ENCODE assay signal across 23 cellular contexts in the genomic region with DNA sequence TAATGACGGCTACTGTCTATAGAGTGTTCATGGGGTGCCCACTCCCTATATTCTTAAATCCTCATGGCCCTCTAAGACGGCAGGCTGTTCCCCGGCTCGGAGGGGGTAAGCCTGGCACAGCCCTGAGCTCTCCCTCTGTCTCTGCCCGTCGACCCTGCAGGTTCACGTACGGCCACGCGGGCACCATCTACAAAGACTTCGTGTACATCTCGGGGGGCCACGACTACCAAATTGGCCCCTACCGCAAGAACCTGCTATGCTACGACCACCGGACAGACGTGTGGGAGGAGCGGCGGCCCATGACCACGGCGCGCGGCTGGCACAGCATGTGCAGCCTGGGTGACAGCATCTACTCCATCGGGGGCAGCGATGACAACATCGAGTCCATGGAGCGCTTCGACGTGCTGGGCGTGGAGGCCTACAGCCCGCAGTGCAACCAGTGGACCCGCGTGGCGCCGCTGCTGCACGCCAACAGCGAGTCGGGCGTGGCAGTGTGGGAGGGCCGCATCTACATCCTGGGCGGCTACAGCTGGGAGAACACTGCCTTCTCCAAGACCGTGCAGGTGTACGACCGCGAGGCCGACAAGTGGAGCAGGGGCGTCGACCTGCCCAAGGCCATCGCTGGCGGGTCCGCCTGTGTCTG. TPM values are rescaled to one million over a fixed set of nuclear protein-coding genes. Genes with fewer than 3 reads are reported as not detected.
DNase-seq lines count a peak whose midpoint lies in the region; ATAC-seq, FAIRE-seq and TF ChIP-seq lines count a peak whose summit lies in the region.
"Had no signal": no experiment of that assay in that cellular context is flagged by ENCODE, and none has a peak within 500 bp of the region (broad histone marks: within the 10 kb centered on the region; RNA-seq: fewer than 3 reads in every experiment).

No MANE protein-coding gene starts in this region.

- no peaks in the 10 kb centered on the region for H3K9me2 ChIP-seq in OCI-LY7 (ENCODE audit: insufficient read depth, low read length)

- H2AFZ ChIP-seq in HepG2 (ENCODE audit: low read length) (no peak overlapping the region), GM12878 (ENCODE audit: control insufficient read depth, low read depth, low read length) (no peak overlapping the region), OCI-LY7 (ENCODE audit: low read length) (no peak overlapping the region)
- H2AFZ ChIP-seq: GM23338 had no signal

- POLR2A ChIA-PET in HepG2 (lab: Yijun Ruan, JAX) (no interaction called here), GM12878 (lab: Charles Lee) (no interaction called here), OCI-LY7 (lab: Charles Lee) (no interaction called here)

- no peaks in the 10 kb centered on the region for H3K9me3 ChIP-seq in HepG2 (ENCODE audit: low read length)
- H3K9me3 ChIP-seq in right lobe of liver: no peaks in the 10 kb centered on the region
- no peaks in the 10 kb centered on the region for H3K9me3 ChIP-seq in GM12878 (replicated peaks; ENCODE audit: control insufficient read depth, insufficient read depth, low read length)
- H3K9me3 ChIP-seq in kidney (ENCODE audit: control insufficient read depth in 1 of 2, low read length in 2 of 2): no peaks in the 10 kb centered on the region
- H3K9me3 ChIP-seq in spleen: no peaks in the 10 kb centered on the region
- H3K9me3 ChIP-seq in OCI-LY7 (ENCODE audit: low read length): no peaks in the 10 kb centered on the region

- H4K20me1 ChIP-seq in HepG2 (ENCODE audit: insufficient read depth, low read length) (no peaks in the 10 kb centered on the region), GM12878 (ENCODE audit: control insufficient read depth, insufficient read depth) (no peaks in the 10 kb centered on the region), OCI-LY7 (ENCODE audit: insufficient read depth, low read length) (no peaks in the 10 kb centered on the region)

- H3K27me3 ChIP-seq in HepG2 (ENCODE audit: control insufficient read depth in 1 of 2, insufficient read depth in 2 of 2, low read length in 2 of 2) (no peaks in the 10 kb centered on the region), right lobe of liver (no peaks in the 10 kb centered on the region), GM12878 (replicated peaks in 1 of 2; ENCODE audit: control insufficient read depth in 2 of 2, insufficient read depth in 2 of 2, low read length in 1 of 2) (no peaks in the 10 kb centered on the region), spleen (replicated peaks in 1 of 7) (no peaks in the 10 kb centered on the region)

- TF ChIP-seq EP300 in HepG2 (IDR thresholded peaks at IDR 0.05; ENCODE audit: low read depth in 2 of 2, low read length in 2 of 2) (no peak), HepG2 (CRISPR knock-in tag; IDR thresholded peaks at IDR 0.05; ENCODE audit: borderline replicate concordance) (no peak), GM12878 (IDR thresholded peaks at IDR 0.05; ENCODE audit: borderline replicate concordance in 1 of 2, control insufficient read depth in 1 of 2, low read depth in 2 of 2, low read length in 2 of 2) (no peak)

- TF ChIP-seq RAD21 in HepG2 (CRISPR knock-in tag; IDR thresholded peaks at IDR 0.05) (no peak), GM12878 (IDR thresholded peaks at IDR 0.05; ENCODE audit: insufficient read depth, low read depth, low read length) (no peak)

- no peak for ATAC-seq in HepG2
- no peak for ATAC-seq in right lobe of liver
- no peak for ATAC-seq in GM12878
- no peak for ATAC-seq in GM18498 (IDR thresholded peaks at IDR 0.05; ENCODE audit: unreplicated experiment)
- ATAC-seq: GM23338 had no signal

- 96% methylated on average over 51 of the region's 51 CpGs for WGBS in HepG2 (ENCODE audit: low lambda C conversion rate)
- 97% methylated on average over 6 of the region's 51 CpGs for WGBS in right lobe of liver (ENCODE audit: insufficient coverage, low coverage, low lambda C conversion rate, missing lambda C conversion rate)
- 97% methylated on average over 51 of the region's 51 CpGs for WGBS in GM12878 (ENCODE audit: insufficient coverage, insufficient replicate concordance, low lambda C conversion rate, missing lambda C conversion rate)
- WGBS in spleen, 5 donors: 94 to 97% (median 96%) methylated on average over 34 to 51 of the region's 51 CpGs

- no peak overlapping the region for H3K9ac ChIP-seq in HepG2 (ENCODE audit: insufficient read depth, low read depth, low read length)
- no peak overlapping the region for H3K9ac ChIP-seq in GM12878 (ENCODE audit: control insufficient read depth, insufficient read depth, low read length)
- H3K9ac ChIP-seq in kidney (ENCODE audit: low read length in 2 of 2): no peak overlapping the region

- no TSS peak for BruUV-seq in HepG2 (replicated peaks; lab: Mats Ljungman, UMichigan)
- no TSS peak for BruUV-seq in GM12878 (replicated peaks; lab: Mats Ljungman, UMichigan)
- BruUV-seq in OCI-LY7 (replicated peaks; lab: Mats Ljungman, UMichigan): no TSS peak

- no peaks in the 10 kb centered on the region for H3K79me2 ChIP-seq in HepG2 (ENCODE audit: insufficient read depth, low read length)
- H3K79me2 ChIP-seq in GM12878 (ENCODE audit: control insufficient read depth, insufficient read depth, low read length): peaks cover 3% of the 10 kb centered on the region
- H3K79me2 ChIP-seq in OCI-LY7 (ENCODE audit: insufficient read depth, low read depth, low read length): no peaks in the 10 kb centered on the region

- RAD21 ChIA-PET in GM12878 (lab: Charles Lee; ENCODE audit: unreplicated experiment): no interaction called here

- TF ChIP-seq POLR2A in HepG2 (IDR thresholded peaks at IDR 0.05; ENCODE audit: insufficient read depth in 1 of 2, low read depth in 2 of 2, low read length in 2 of 2) (no peak), right lobe of liver (IDR thresholded peaks at IDR 0.05) (no peak), GM12878 (IDR thresholded peaks at IDR 0.05; ENCODE audit: low read depth, low read length) (peak; percentile 20; the same call in 1 of the 2 replicates), spleen (IDR thresholded peaks at IDR 0.05) (no peak)

- H3K4me2 ChIP-seq in HepG2 (ENCODE audit: low read depth, low read length) (no peak overlapping the region), GM12878 (ENCODE audit: control insufficient read depth, insufficient read depth) (no peak overlapping the region), OCI-LY7 (ENCODE audit: low read length) (no peak overlapping the region)
- H3K4me2 ChIP-seq: GM23338 had no signal

- peaks cover 27 to 73% of the 10 kb centered on the region in 2 experiments for H3K36me3 ChIP-seq in HepG2 (replicated peaks in 1 of 2; ENCODE audit: control insufficient read depth in 1 of 2, insufficient read depth in 2 of 2, low read length in 2 of 2)
- peaks cover 0 to 70% (median 49%) of the 10 kb centered on the region in 4 donors for H3K36me3 ChIP-seq in right lobe of liver
- H3K36me3 ChIP-seq in GM12878 (ENCODE audit: control insufficient read depth in 2 of 2, insufficient read depth in 2 of 2, low read length in 1 of 2): peaks cover 31 to 39% of the 10 kb centered on the region in 2 experiments
- peaks cover 46 to 90% of the 10 kb centered on the region in 2 donors for H3K36me3 ChIP-seq in kidney (ENCODE audit: control insufficient read depth in 1 of 2, insufficient read depth in 2 of 2, low read length in 2 of 2)
- H3K36me3 ChIP-seq in spleen: peaks cover 11 to 100% (median 85%) of the 10 kb centered on the region in 6 donors
- H3K36me3 ChIP-seq in OCI-LY7 (ENCODE audit: insufficient read depth, low read length): peaks cover 97% of the 10 kb centered on the region

- no peak for TF ChIP-seq CTCF in HepG2 (CRISPR knock-in tag; IDR thresholded peaks at IDR 0.05)
- no peak for TF ChIP-seq CTCF in right lobe of liver (IDR thresholded peaks at IDR 0.05)
- TF ChIP-seq CTCF in GM12878 (IDR thresholded peaks at IDR 0.05 in 2 of 3, conservative IDR thresholded peaks at IDR 0.05 in 1 of 3; ENCODE audit: control insufficient read depth in 2 of 3, extremely low read depth in 1 of 3, insufficient read depth in 1 of 3, low read depth in 3 of 3, low read length in 3 of 3): no peak
- no peak for TF ChIP-seq CTCF in kidney (IDR thresholded peaks at IDR 0.05; ENCODE audit: borderline replicate concordance, extremely low read depth, insufficient read depth)
- no peak for TF ChIP-seq CTCF in spleen (IDR thresholded peaks at IDR 0.05 in 8 of 11, conservative IDR thresholded peaks at IDR 0.05 in 3 of 11)
- no peak for TF ChIP-seq CTCF in OCI-LY7 (conservative IDR thresholded peaks at IDR 0.05; ENCODE audit: low read length)

- intact Hi-C loops in HepG2 (cut with micrococcal nuclease; ENCODE audit: unreplicated experiment) (no loop called here), right lobe of liver (cut with DNase I) (no loop called here), GM12878 (cut with micrococcal nuclease; ENCODE audit: unreplicated experiment) (loop anchor here (2.0 kb wide), 1 partner anchor 39 kb away; no protein-coding TSS in a partner anchor), kidney (cut with DNase I) (no loop called here), spleen (cut with DNase I; ENCODE audit: low total_unique reads) (no loop called here), OCI-LY7 (cut with micrococcal nuclease; ENCODE audit: unreplicated experiment) (no loop called here)

- SMC1A ChIA-PET in GM12878 (lab: Charles Lee; ENCODE audit: uncharacterized antibody, unreplicated experiment): interaction anchor here (1.9 kb wide), 1 partner anchor 8 kb away, joined by 7 read pairs; no protein-coding TSS in a partner anchor

- in situ Hi-C loops in HepG2 (cut with HindIII; ENCODE audit: extremely low pct_ligation_motif_present, low pct_unique_long_range_greater_than_20kb) (no loop called here), GM12878 (cut with MboI) (no loop called here)

- no peak overlapping the region for H3K4me3 ChIP-seq in HepG2 (replicated peaks in 1 of 3; ENCODE audit: insufficient read depth in 1 of 3, low read depth in 2 of 3, low read length in 3 of 3)
- no peak overlapping the region for H3K4me3 ChIP-seq in right lobe of liver
- no peak overlapping the region for H3K4me3 ChIP-seq in GM12878
- no peak overlapping the region for H3K4me3 ChIP-seq in kidney (ENCODE audit: low read length in 2 of 2)
- H3K4me3 ChIP-seq in spleen: no peak overlapping the region
- H3K4me3 ChIP-seq in OCI-LY7 (ENCODE audit: low read depth, low read length, poor library complexity, severe bottlenecking): no peak overlapping the region
- H3K4me3 ChIP-seq: GM23338 had no signal

- CTCF ChIA-PET in HepG2 (lab: Yijun Ruan, JAX; ENCODE audit: low intra/inter-chr PET ratio, low total read pairs) (no interaction called here), GM12878 (lab: Yijun Ruan, JAX) (interaction anchor here (4.8 to 5.2 kb wide), 2 partner anchors 11 to 64 kb away, joined by 38 to 50 read pairs; no protein-coding TSS in a partner anchor), OCI-LY7 (lab: Charles Lee; ENCODE audit: unreplicated experiment) (no interaction called here)

- no peak for FAIRE-seq in HepG2 (lab: Jason Lieb, UNC)
- no peak for FAIRE-seq in GM12878 (lab: Jason Lieb, UNC)
- no peak for FAIRE-seq in kidney (lab: Jason Lieb, UNC)
- FAIRE-seq: GM12891, GM18507, H54 had no signal

- H3K4me1 ChIP-seq in HepG2 (ENCODE audit: insufficient read depth, low read length) (no peaks in the 10 kb centered on the region), right lobe of liver (peaks cover 0 to 13% (median 5%) of the 10 kb centered on the region in 4 donors), GM12878 (ENCODE audit: control insufficient read depth, insufficient read depth, low read length) (peaks cover 24% of the 10 kb centered on the region), kidney (ENCODE audit: control insufficient read depth in 1 of 2, insufficient read depth in 1 of 2, low read depth in 1 of 2, low read length in 2 of 2) (no peaks in the 10 kb centered on the region), spleen (peaks cover 5 to 50% (median 28%) of the 10 kb centered on the region in 6 donors), OCI-LY7 (ENCODE audit: insufficient read depth, low read length, poor library complexity, severe bottlenecking) (peaks cover 32% of the 10 kb centered on the region)

- H3K27ac ChIP-seq in HepG2 (ENCODE audit: extremely low read length, insufficient read depth, low read length): no peak overlapping the region
- no peak overlapping the region for H3K27ac ChIP-seq in right lobe of liver
- H3K27ac ChIP-seq in GM12878 (ENCODE audit: control insufficient read depth, insufficient read depth): no peak overlapping the region
- H3K27ac ChIP-seq in kidney (ENCODE audit: low read depth in 2 of 2, low read length in 2 of 2): no peak overlapping the region
- no peak overlapping the region for H3K27ac ChIP-seq in spleen
- H3K27ac ChIP-seq in OCI-LY7 (ENCODE audit: low read depth, low read length, poor library complexity, severe bottlenecking): no peak overlapping the region

- DNase-seq in HepG2 (ENCODE audit: low spot score) (no peak), right lobe of liver (no peak), GM12878 (ENCODE audit: low read depth, low spot score) (no peak), kidney (peak; percentile 71), spleen (peak; percentile 71), OCI-LY7 (ENCODE audit: low spot score) (no peak), ecto neural progenitor cell (ENCODE audit: low spot score) (no peak)
- DNase-seq: 8988T; C1 segment of cervical spinal cord; CD4-positive, CD25-positive, alpha-beta regulatory T cell; CD8-positive, alpha-beta memory T cell; COR-L47; DMS 273 treated with DMSO at 0.1 percent for 48 hours; DMS53; DND-41; EL; HCEC 1CT; HFFc6 had no signal

RNA-seq across cellular contexts. Expression of gene KLHL36, which starts 13.2 kb away (rescaled TPM):
- total RNA-seq in HepG2 (2016; rRNA removed; fragmentation: Illumina TruSeq; extraction: Trizol) (23.6 and 24.3 TPM in 2 replicates), right lobe of liver (10 to 100 TPM; 20.1 to 31.3 (median 21.9) TPM), GM12878 (2014; rRNA removed) (36.4 and 38.2 TPM in 2 replicates), GM12878 (2014; rRNA removed; fragmentation: Illumina TruSeq; extraction: Trizol) (16.2 and 16.7 TPM in 2 replicates), GM12878 (2021) (45.3 and 45.4 TPM in 2 replicates), kidney (76.6 TPM), spleen (10 to 100 TPM; 63.8 to 93.6 (median 73.6) TPM), OCI-LY7 (2022) (66.1 and 69.0 TPM in 2 replicates)
- 5.2 and 5.7 TPM in 2 replicates for total RNA-seq in HepG2 (2016; cell fraction: cytosol; rRNA removed; fragmentation: Illumina TruSeq; extraction: Trizol; ENCODE audit: low read depth)
- total RNA-seq in HepG2 (2016; cell fraction: insoluble cytoplasmic fraction; rRNA removed; fragmentation: Illumina TruSeq; extraction: Trizol): 19.7 and 25.5 TPM in 2 replicates
- 13.6 and 13.8 TPM in 2 replicates for total RNA-seq in HepG2 (2016; cell fraction: membrane; rRNA removed; fragmentation: Illumina TruSeq; extraction: Trizol)
- total RNA-seq in HepG2 (2016; cell fraction: nucleus; rRNA removed; fragmentation: Illumina TruSeq; extraction: Trizol): 19.3 and 23.7 TPM in 2 replicates
- polyA plus RNA-seq in HepG2 (2011; rRNA removed) (26.0 and 34.9 TPM in 2 replicates), GM12878 (2011; rRNA removed) (19.6 and 26.4 TPM in 2 replicates), GM12878 (2014; fragmentation: Illumina TruSeq; extraction: Trizol) (14.1 and 14.3 TPM in 2 replicates), GM12878 (2014; fragmentation: Nextera tagmentation; extraction: Ambion mirVana) (1 to 10 TPM; 2.6 to 2.7 TPM), GM12878 (2014; rRNA removed) (35.0 and 37.5 TPM in 2 replicates), GM12878 (2016; fragmentation: Nextera tagmentation; extraction: Ambion mirVana) (10 to 100 TPM; 12.9 to 16.8 TPM), kidney (ENCODE audit: insufficient read depth, low read depth, low replicate concordance) (13.7 TPM), spleen (10 to 100 TPM; 17.8 to 32.7 (median 24.8) TPM)
- 19.5 and 24.5 TPM in 2 replicates for polyA plus RNA-seq in HepG2 (2011; cell fraction: cytosol; rRNA removed)
- 101 and 113 TPM in 2 replicates for polyA plus RNA-seq in HepG2 (2011; cell fraction: nucleus; rRNA removed)
- polyA plus RNA-seq in HepG2 (2012): 13.5 and 16.7 TPM in 2 replicates
- polyA plus RNA-seq in HepG2 (2016; cell fraction: cytosol; fragmentation: Illumina TruSeq; extraction: Trizol; ENCODE audit: low read depth): 3.3 and 4.5 TPM in 2 replicates
- polyA plus RNA-seq in HepG2 (2016; cell fraction: insoluble cytoplasmic fraction; fragmentation: Illumina TruSeq; extraction: Trizol; ENCODE audit: low read depth): 12.0 and 13.5 TPM in 2 replicates
- 5.3 and 6.0 TPM in 2 replicates for polyA plus RNA-seq in HepG2 (2016; cell fraction: membrane; fragmentation: Illumina TruSeq; extraction: Trizol; ENCODE audit: low read depth)
- polyA plus RNA-seq in HepG2 (2016; cell fraction: nucleus; fragmentation: Illumina TruSeq; extraction: Trizol; ENCODE audit: insufficient read depth, low read depth): 30.5 and 31.5 TPM in 2 replicates
- 18.8 and 92.4 TPM in 2 replicates for polyA minus RNA-seq in HepG2 (2011; rRNA and poly(A)+ RNA removed; ENCODE audit: low replicate concordance)
- 32.9 and 39.6 TPM in 2 replicates for polyA minus RNA-seq in HepG2 (2011; cell fraction: cytosol; rRNA and poly(A)+ RNA removed)
- 40.4 and 48.1 TPM in 2 replicates for polyA minus RNA-seq in HepG2 (2011; cell fraction: nucleus; rRNA and poly(A)+ RNA removed)
- total RNA-seq in GM12878 (2013; cell fraction: nucleolus; rRNA removed): 89.6 and 93.8 TPM in 2 replicates
- polyA plus RNA-seq in GM12878 (2011; ENCODE audit: low read depth): 12.7 TPM
- polyA plus RNA-seq in GM12878 (2011; cell fraction: cytosol; rRNA removed): 30.1 and 37.2 TPM in 2 replicates
- polyA plus RNA-seq in GM12878 (2011; cell fraction: nucleus; rRNA removed): 76.3 and 77.8 TPM in 2 replicates
- polyA plus RNA-seq in GM12878 (2012): 28.5 and 29.3 TPM in 2 replicates
- polyA minus RNA-seq in GM12878 (2011; rRNA and poly(A)+ RNA removed): 40.7 and 65.6 TPM in 2 replicates
- polyA minus RNA-seq in GM12878 (2011; cell fraction: cytosol; rRNA and poly(A)+ RNA removed): 17.5 and 25.8 TPM in 2 replicates
- polyA minus RNA-seq in GM12878 (2011; cell fraction: nucleus; rRNA and poly(A)+ RNA removed): 26.0 and 37.4 TPM in 2 replicates
- total RNA-seq in OCI-LY7 (2014; rRNA removed; shearing (Covaris generic)): 50.1 and 58.9 TPM in 2 replicates

RNA-seq across cellular contexts. Expression of gene USP10, which starts 38.3 kb away (rescaled TPM):
- total RNA-seq in HepG2 (2016; rRNA removed; fragmentation: Illumina TruSeq; extraction: Trizol): 79.1 and 97.6 TPM in 2 replicates
- total RNA-seq in HepG2 (2016; cell fraction: cytosol; rRNA removed; fragmentation: Illumina TruSeq; extraction: Trizol; ENCODE audit: low read depth): 57.5 and 62.5 TPM in 2 replicates
- 76.4 and 87.1 TPM in 2 replicates for total RNA-seq in HepG2 (2016; cell fraction: insoluble cytoplasmic fraction; rRNA removed; fragmentation: Illumina TruSeq; extraction: Trizol)
- 73.6 and 81.2 TPM in 2 replicates for total RNA-seq in HepG2 (2016; cell fraction: membrane; rRNA removed; fragmentation: Illumina TruSeq; extraction: Trizol)
- 78.0 and 88.2 TPM in 2 replicates for total RNA-seq in HepG2 (2016; cell fraction: nucleus; rRNA removed; fragmentation: Illumina TruSeq; extraction: Trizol)
- polyA plus RNA-seq in HepG2 (2011; rRNA removed): 114 and 122 TPM in 2 replicates
- 68.7 and 92.2 TPM in 2 replicates for polyA plus RNA-seq in HepG2 (2011; cell fraction: cytosol; rRNA removed)
- polyA plus RNA-seq in HepG2 (2011; cell fraction: nucleus; rRNA removed): 127 and 143 TPM in 2 replicates
- 65.1 and 93.3 TPM in 2 replicates for polyA plus RNA-seq in HepG2 (2012)
- 17.7 and 17.8 TPM in 2 replicates for polyA plus RNA-seq in HepG2 (2016; cell fraction: cytosol; fragmentation: Illumina TruSeq; extraction: Trizol; ENCODE audit: low read depth)
- polyA plus RNA-seq in HepG2 (2016; cell fraction: insoluble cytoplasmic fraction; fragmentation: Illumina TruSeq; extraction: Trizol; ENCODE audit: low read depth): 102 and 128 TPM in 2 replicates
- polyA plus RNA-seq in HepG2 (2016; cell fraction: membrane; fragmentation: Illumina TruSeq; extraction: Trizol; ENCODE audit: low read depth): 41.4 and 44.1 TPM in 2 replicates
- polyA plus RNA-seq in HepG2 (2016; cell fraction: nucleus; fragmentation: Illumina TruSeq; extraction: Trizol; ENCODE audit: insufficient read depth, low read depth): 118 and 120 TPM in 2 replicates
- polyA minus RNA-seq in HepG2 (2011; rRNA and poly(A)+ RNA removed; ENCODE audit: low replicate concordance): 349 and 427 TPM in 2 replicates
- 64.3 and 66.8 TPM in 2 replicates for polyA minus RNA-seq in HepG2 (2011; cell fraction: cytosol; rRNA and poly(A)+ RNA removed)
- 118 TPM in 2 replicates for polyA minus RNA-seq in HepG2 (2011; cell fraction: nucleus; rRNA and poly(A)+ RNA removed)
- total RNA-seq in right lobe of liver: 10 to 100 TPM; 41.5 to 53.2 (median 44.6) TPM
- 199 and 215 TPM in 2 replicates for total RNA-seq in GM12878 (2013; cell fraction: nucleolus; rRNA removed)
- total RNA-seq in GM12878 (2014; rRNA removed): 70.7 and 77.3 TPM in 2 replicates
- 80.8 and 85.2 TPM in 2 replicates for total RNA-seq in GM12878 (2014; rRNA removed; fragmentation: Illumina TruSeq; extraction: Trizol)
- 119 and 122 TPM in 2 replicates for total RNA-seq in GM12878 (2021)
- 47.5 TPM for polyA plus RNA-seq in GM12878 (2011; ENCODE audit: low read depth)
- polyA plus RNA-seq in GM12878 (2011; rRNA removed): 74.7 and 125 TPM in 2 replicates
- 121 and 122 TPM in 2 replicates for polyA plus RNA-seq in GM12878 (2011; cell fraction: cytosol; rRNA removed)
- polyA plus RNA-seq in GM12878 (2011; cell fraction: nucleus; rRNA removed): 109 and 126 TPM in 2 replicates
- polyA plus RNA-seq in GM12878 (2012): 67.1 and 71.5 TPM in 2 replicates
- 133 and 198 TPM in 2 replicates for polyA plus RNA-seq in GM12878 (2014; fragmentation: Illumina TruSeq; extraction: Trizol)
- 10 to 100 TPM; 46.1 to 47.7 TPM for polyA plus RNA-seq in GM12878 (2014; fragmentation: Nextera tagmentation; extraction: Ambion mirVana)
- polyA plus RNA-seq in GM12878 (2014; rRNA removed): 87.5 and 87.9 TPM in 2 replicates
- 100 to 1,000 TPM; 143 to 160 TPM for polyA plus RNA-seq in GM12878 (2016; fragmentation: Nextera tagmentation; extraction: Ambion mirVana)
- polyA minus RNA-seq in GM12878 (2011; rRNA and poly(A)+ RNA removed): 227 and 233 TPM in 2 replicates
- polyA minus RNA-seq in GM12878 (2011; cell fraction: cytosol; rRNA and poly(A)+ RNA removed): 47.4 and 71.6 TPM in 2 replicates
- 39.7 and 77.1 TPM in 2 replicates for polyA minus RNA-seq in GM12878 (2011; cell fraction: nucleus; rRNA and poly(A)+ RNA removed)
- 79.5 TPM for total RNA-seq in kidney
- 36.8 TPM for polyA plus RNA-seq in kidney (ENCODE audit: insufficient read depth, low read depth, low replicate concordance)
- 100 to 1,000 TPM in 1 of 7 donors, 10 to 100 TPM in 6; 76.7 to 105 (median 87.7) TPM for total RNA-seq in spleen
- 10 to 100 TPM; 28.1 to 36.5 (median 36.3) TPM for polyA plus RNA-seq in spleen
- 65.9 and 69.8 TPM in 2 replicates for total RNA-seq in OCI-LY7 (2014; rRNA removed; shearing (Covaris generic))
- 134 and 135 TPM in 2 replicates for total RNA-seq in OCI-LY7 (2022)

RNA-seq across cellular contexts. Expression of gene COTL1, which starts 43.7 kb away (rescaled TPM):
- total RNA-seq in HepG2 (2016; rRNA removed; fragmentation: Illumina TruSeq; extraction: Trizol) (8.6 and 8.7 TPM in 2 replicates), right lobe of liver (10 to 100 TPM; 12.4 to 51.0 (median 18.6) TPM), GM12878 (2014; rRNA removed) (417 and 464 TPM in 2 replicates), GM12878 (2014; rRNA removed; fragmentation: Illumina TruSeq; extraction: Trizol) (241 and 279 TPM in 2 replicates), GM12878 (2021) (675 and 688 TPM in 2 replicates), kidney (122 TPM), spleen (100 to 1,000 TPM; 284 to 655 (median 457) TPM), OCI-LY7 (2022) (214 and 232 TPM in 2 replicates)
- total RNA-seq in HepG2 (2016; cell fraction: cytosol; rRNA removed; fragmentation: Illumina TruSeq; extraction: Trizol; ENCODE audit: low read depth): 5.8 and 8.7 TPM in 2 replicates
- 7.3 and 9.2 TPM in 2 replicates for total RNA-seq in HepG2 (2016; cell fraction: insoluble cytoplasmic fraction; rRNA removed; fragmentation: Illumina TruSeq; extraction: Trizol)
- 14.0 and 18.2 TPM in 2 replicates for total RNA-seq in HepG2 (2016; cell fraction: membrane; rRNA removed; fragmentation: Illumina TruSeq; extraction: Trizol)
- 3.7 and 4.3 TPM in 2 replicates for total RNA-seq in HepG2 (2016; cell fraction: nucleus; rRNA removed; fragmentation: Illumina TruSeq; extraction: Trizol)
- polyA plus RNA-seq in HepG2 (2011; rRNA removed) (9.7 and 16.9 TPM in 2 replicates), GM12878 (2011; rRNA removed) (136 and 205 TPM in 2 replicates), GM12878 (2014; fragmentation: Illumina TruSeq; extraction: Trizol) (257 and 493 TPM in 2 replicates), GM12878 (2014; fragmentation: Nextera tagmentation; extraction: Ambion mirVana) (100 to 1,000 TPM; 140 to 235 TPM), GM12878 (2014; rRNA removed) (382 and 423 TPM in 2 replicates), GM12878 (2016; fragmentation: Nextera tagmentation; extraction: Ambion mirVana) (100 to 1,000 TPM; 146 to 894 TPM), kidney (ENCODE audit: insufficient read depth, low read depth, low replicate concordance) (136 TPM), spleen (100 to 1,000 TPM; 298 to 449 (median 303) TPM)
- 8.5 and 16.0 TPM in 2 replicates for polyA plus RNA-seq in HepG2 (2011; cell fraction: cytosol; rRNA removed)
- 5.1 and 7.3 TPM in 2 replicates for polyA plus RNA-seq in HepG2 (2011; cell fraction: nucleus; rRNA removed)
- 8.5 and 17.2 TPM in 2 replicates for polyA plus RNA-seq in HepG2 (2012)
- 15.3 and 18.5 TPM in 2 replicates for polyA plus RNA-seq in HepG2 (2016; cell fraction: cytosol; fragmentation: Illumina TruSeq; extraction: Trizol; ENCODE audit: low read depth)
- 17.5 and 21.2 TPM in 2 replicates for polyA plus RNA-seq in HepG2 (2016; cell fraction: insoluble cytoplasmic fraction; fragmentation: Illumina TruSeq; extraction: Trizol; ENCODE audit: low read depth)
- 23.1 and 28.6 TPM in 2 replicates for polyA plus RNA-seq in HepG2 (2016; cell fraction: membrane; fragmentation: Illumina TruSeq; extraction: Trizol; ENCODE audit: low read depth)
- polyA plus RNA-seq in HepG2 (2016; cell fraction: nucleus; fragmentation: Illumina TruSeq; extraction: Trizol; ENCODE audit: insufficient read depth, low read depth): 10.8 and 11.4 TPM in 2 replicates
- 13.8 and 51.4 TPM in 2 replicates for polyA minus RNA-seq in HepG2 (2011; rRNA and poly(A)+ RNA removed; ENCODE audit: low replicate concordance)
- polyA minus RNA-seq in HepG2 (2011; cell fraction: cytosol; rRNA and poly(A)+ RNA removed): 3.7 and 9.1 TPM in 2 replicates
- polyA minus RNA-seq in HepG2 (2011; cell fraction: nucleus; rRNA and poly(A)+ RNA removed): 3.7 and 4.8 TPM in 2 replicates
- 94.3 and 106 TPM in 2 replicates for total RNA-seq in GM12878 (2013; cell fraction: nucleolus; rRNA removed)
- polyA plus RNA-seq in GM12878 (2011; ENCODE audit: low read depth): 255 TPM
- 261 and 288 TPM in 2 replicates for polyA plus RNA-seq in GM12878 (2011; cell fraction: cytosol; rRNA removed)
- polyA plus RNA-seq in GM12878 (2011; cell fraction: nucleus; rRNA removed): 174 and 206 TPM in 2 replicates
- polyA plus RNA-seq in GM12878 (2012): 331 and 436 TPM in 2 replicates
- polyA minus RNA-seq in GM12878 (2011; rRNA and poly(A)+ RNA removed): 103 and 174 TPM in 2 replicates
- polyA minus RNA-seq in GM12878 (2011; cell fraction: cytosol; rRNA and poly(A)+ RNA removed): 77.1 and 81.1 TPM in 2 replicates
- 78.5 and 132 TPM in 2 replicates for polyA minus RNA-seq in GM12878 (2011; cell fraction: nucleus; rRNA and poly(A)+ RNA removed)
- total RNA-seq in OCI-LY7 (2014; rRNA removed; shearing (Covaris generic)): 119 and 125 TPM in 2 replicates

Comparison
In these comparisons a context has a peak if more than half of its experiments do, and no peak if none do; other contexts are left out.
1. DNase-seq: peak in kidney (single experiment) and spleen (single experiment); none in HepG2 (single experiment), right lobe of liver (0 of 3), GM12878 (single experiment), OCI-LY7 (single experiment) and ecto neural progenitor cell (single experiment).
2. Of the 75 proteins assayed by ChIP-seq in both HepG2 and GM12878: peak only in HepG2: none; only in GM12878: POLR2A and ZBTB33; in both: none; in neither: 73.